ENCODE assay signal across 14 cellular contexts in genomic region chr11:437228-437870, GRCh38. TPM values are rescaled to one million over a fixed set of nuclear protein-coding genes. Genes with fewer than 3 reads are reported as not detected.
DNase-seq lines count a peak whose midpoint lies in the region; ATAC-seq and TF ChIP-seq lines count a peak whose summit lies in the region.
"Had no signal": no experiment of that assay in that cellular context is flagged by ENCODE, and none has a peak within 500 bp of the region (broad histone marks: within the 10 kb centered on the region; RNA-seq: fewer than 3 reads in every experiment).

No MANE protein-coding gene starts in this region.

- H3K4me1 ChIP-seq in right atrium auricular region: peaks cover 0 to 5% of the 10 kb centered on the region in 2 donors
- peaks cover 16% of the 10 kb centered on the region for H3K4me1 ChIP-seq in lower lobe of right lung

- intact Hi-C loops in left cardiac atrium (cut with DNase I): no loop called here
- intact Hi-C loops in CD14-positive monocyte (cut with micrococcal nuclease): no loop called here
- intact Hi-C loops in lower lobe of right lung (cut with DNase I): no loop called here

- H3K27ac Mint-ChIP-seq in CD14-positive monocyte: peak overlapping the region in 1 of 7 donors; percentile 20
- no peak overlapping the region for H3K27ac Mint-ChIP-seq in activated T-helper 17 cell treated with anti-CD3 and anti-CD28 coated beads, Interleukin-2, amount 50 U/mL, for 72 hours
- H3K27ac Mint-ChIP-seq: B cell had no signal

- H3K36me3 ChIP-seq in right atrium auricular region: no peaks in the 10 kb centered on the region
- H3K36me3 ChIP-seq in lower lobe of right lung: no peaks in the 10 kb centered on the region

- peaks cover 0 to 1% (median 0%) of the 10 kb centered on the region in 7 donors for H3K9me3 Mint-ChIP-seq in CD14-positive monocyte
- no peaks in the 10 kb centered on the region for H3K9me3 Mint-ChIP-seq in activated T-helper 17 cell treated with anti-CD3 and anti-CD28 coated beads, Interleukin-2, amount 50 U/mL, for 72 hours

- TF ChIP-seq CTCF in right atrium auricular region (IDR thresholded peaks at IDR 0.05) (no peak), CD14-positive monocyte (IDR thresholded peaks at IDR 0.05) (no peak), lower lobe of right lung (IDR thresholded peaks at IDR 0.05) (no peak)

- H3K4me3 Mint-ChIP-seq in CD14-positive monocyte: no peak overlapping the region
- peak overlapping the region; percentile 11 for H3K4me3 Mint-ChIP-seq in activated T-helper 17 cell treated with anti-CD3 and anti-CD28 coated beads, Interleukin-2, amount 50 U/mL, for 72 hours
- H3K4me3 Mint-ChIP-seq: B cell had no signal

- no peaks in the 10 kb centered on the region for H3K4me1 Mint-ChIP-seq in CD14-positive monocyte
- peaks cover 17% of the 10 kb centered on the region for H3K4me1 Mint-ChIP-seq in activated T-helper 17 cell treated with anti-CD3 and anti-CD28 coated beads, Interleukin-2, amount 50 U/mL, for 72 hours

- H3K9me3 ChIP-seq in right atrium auricular region: no peaks in the 10 kb centered on the region
- H3K9me3 ChIP-seq in lower lobe of right lung: no peaks in the 10 kb centered on the region

- H3K27ac ChIP-seq in right atrium auricular region: no peak overlapping the region
- no peak overlapping the region for H3K27ac ChIP-seq in lower lobe of right lung
- H3K27ac ChIP-seq: C4-2B had no signal

- no peaks in the 10 kb centered on the region for H3K36me3 Mint-ChIP-seq in CD14-positive monocyte
- no peaks in the 10 kb centered on the region for H3K36me3 Mint-ChIP-seq in activated T-helper 17 cell treated with anti-CD3 and anti-CD28 coated beads, Interleukin-2, amount 50 U/mL, for 72 hours (ENCODE audit: low read depth)

- DNase-seq in left cardiac atrium (peak; percentile 10), right atrium auricular region (ENCODE audit: low spot score) (no peak), CD14-positive monocyte (ENCODE audit: low spot score) (peak; percentile 44), lower lobe of right lung (peak; percentile 35), GDM1 (lab: John Stamatoyannopoulos, UW) (no peak)

- H3K4me3 ChIP-seq in right atrium auricular region: no peak overlapping the region
- no peak overlapping the region for H3K4me3 ChIP-seq in lower lobe of right lung
- H3K4me3 ChIP-seq: GM12878 had no signal

- ATAC-seq in left cardiac atrium (no peak), lower lobe of right lung (no peak), HG03378 (IDR thresholded peaks at IDR 0.05; ENCODE audit: unreplicated experiment) (no peak), HG03354 (IDR thresholded peaks at IDR 0.05; ENCODE audit: poor library complexity, severe bottlenecking, unreplicated experiment) (no peak)
- ATAC-seq in activated T-helper 17 cell treated with anti-CD3 and anti-CD28 coated beads, Interleukin-2, amount 50 U/mL, for 72 hours (replicated peaks): no peak
- ATAC-seq: GM12878, HCT116, HepG2 had no signal

- peaks cover 0 to 4% of the 10 kb centered on the region in 2 donors for H3K27me3 ChIP-seq in right atrium auricular region
- peaks cover 16% of the 10 kb centered on the region for H3K27me3 ChIP-seq in lower lobe of right lung (ENCODE audit: low read depth)

- peaks cover 4 to 18% (median 4%) of the 10 kb centered on the region in 3 donors for H3K27me3 Mint-ChIP-seq in CD14-positive monocyte (ENCODE audit: low read depth in 3 of 3)
- H3K27me3 Mint-ChIP-seq in activated T-helper 17 cell treated with anti-CD3 and anti-CD28 coated beads, Interleukin-2, amount 50 U/mL, for 72 hours: no peaks in the 10 kb centered on the region
- H3K27me3 Mint-ChIP-seq: B cell had no signal

RNA-seq across cellular contexts. Expression of gene ANO9, which starts 4.5 kb away (rescaled TPM):
- total RNA-seq in left cardiac atrium (1 to 10 TPM in 1 of 2 donors, under 1 TPM in 1; 0.55 to 1.6 TPM), right atrium auricular region (under 1 TPM; 0.11 to 0.75 TPM), lower lobe of right lung (21.6 TPM)
- under 1 TPM in 1 of 2 donors, not detected in 1; 0.18 TPM for polyA plus RNA-seq in CD14-positive monocyte
- 100 to 1,000 TPM in 1 of 2 donors, 10 to 100 TPM in 1; 36.0 to 119 TPM for total RNA-seq in activated T-helper 17 cell treated with anti-CD3 and anti-CD28 coated beads, Interleukin-2, amount 50 U/mL, for 72 hours
- total RNA-seq: H4 had no signal

RNA-seq across cellular contexts. Expression of gene PTDSS2, which starts 12.7 kb away (rescaled TPM):
- total RNA-seq in left cardiac atrium (10 to 100 TPM; 21.5 to 26.5 TPM), right atrium auricular region (10 to 100 TPM; 26.8 to 32.5 TPM), lower lobe of right lung (32.9 TPM)
- 10 to 100 TPM in 1 of 2 donors, 1 to 10 TPM in 1; 9.3 to 12.4 TPM for polyA plus RNA-seq in CD14-positive monocyte
- 10 to 100 TPM; 24.1 to 28.0 TPM for total RNA-seq in activated T-helper 17 cell treated with anti-CD3 and anti-CD28 coated beads, Interleukin-2, amount 50 U/mL, for 72 hours

RNA-seq across cellular contexts. Expression of gene SIGIRR, which starts 22.6 kb away (rescaled TPM):
- total RNA-seq in left cardiac atrium: 10 to 100 TPM; 35.4 to 36.7 TPM
- total RNA-seq in right atrium auricular region: 10 to 100 TPM; 26.6 to 33.3 TPM
- 10 to 100 TPM; 62.8 to 75.4 TPM for polyA plus RNA-seq in CD14-positive monocyte
- 10 to 100 TPM; 49.5 to 55.7 TPM for total RNA-seq in activated T-helper 17 cell treated with anti-CD3 and anti-CD28 coated beads, Interleukin-2, amount 50 U/mL, for 72 hours
- 91.8 TPM for total RNA-seq in lower lobe of right lung

RNA-seq across cellular contexts. Expression of gene PKP3, which starts 43.3 kb away (rescaled TPM):
- under 1 TPM; 0.52 to 0.68 TPM for total RNA-seq in left cardiac atrium
- total RNA-seq in right atrium auricular region: 1 to 10 TPM in 1 of 2 donors, under 1 TPM in 1; 0.43 to 1.0 TPM
- not detected for polyA plus RNA-seq in CD14-positive monocyte
- total RNA-seq in activated T-helper 17 cell treated with anti-CD3 and anti-CD28 coated beads, Interleukin-2, amount 50 U/mL, for 72 hours: not detected
- total RNA-seq in lower lobe of right lung: 23.1 TPM
- total RNA-seq: B cell had no signal

Comparison
In these comparisons a context has a peak if more than half of its experiments do, and no peak if none do; other contexts are left out.
1. DNase-seq: peak in left cardiac atrium (single experiment), CD14-positive monocyte (single experiment) and lower lobe of right lung (single experiment); none in right atrium auricular region (single experiment) and GDM1 (single experiment).